ENCODE assay signal across 11 cellular contexts in the genomic region with DNA sequence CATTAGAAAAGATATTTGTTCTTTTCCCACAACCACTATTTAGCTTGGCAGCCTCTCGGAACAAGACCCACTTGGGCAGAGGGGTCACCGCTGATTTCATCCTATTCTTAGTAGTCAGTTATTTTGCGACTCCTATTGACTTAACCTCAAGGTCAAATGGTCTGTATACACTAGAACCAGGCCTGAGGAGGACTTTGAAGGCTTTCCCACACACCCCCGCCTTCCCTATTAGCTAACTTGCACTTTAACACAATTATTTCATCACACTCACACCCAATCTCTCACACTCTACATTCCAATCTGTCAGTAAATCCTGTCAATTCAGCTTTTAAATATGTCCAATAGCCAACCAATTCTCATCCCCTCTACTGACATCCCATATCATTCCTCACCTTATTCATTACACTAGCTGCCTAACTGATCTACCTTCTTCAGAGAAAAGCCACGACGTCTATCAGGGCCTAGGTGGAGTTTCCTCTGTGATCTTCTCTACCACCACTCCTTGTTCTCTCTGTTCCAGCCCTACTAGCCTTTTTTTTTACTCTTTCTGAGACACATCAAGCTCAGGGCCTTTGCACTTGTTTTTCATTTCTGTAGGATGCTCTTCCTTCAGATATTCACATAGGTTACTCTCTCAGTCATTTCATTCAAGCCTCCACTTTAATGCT. TPM values are rescaled to one million over a fixed set of nuclear protein-coding genes. Genes with fewer than 3 reads are reported as not detected.
A peak's percentile ranks its signal among the peaks of the same experiment; 100 is the strongest.
DNase-seq lines count a peak whose midpoint lies in the region; ATAC-seq, FAIRE-seq and TF ChIP-seq lines count a peak whose summit lies in the region.
"Had no signal": no experiment of that assay in that cellular context is flagged by ENCODE, and none has a peak within 500 bp of the region (broad histone marks: within the 10 kb centered on the region; RNA-seq: fewer than 3 reads in every experiment).

No MANE protein-coding gene starts in this region.

- H3K27ac ChIP-seq in right cardiac atrium (ENCODE audit: low read length) (no peak overlapping the region), GM12878 (ENCODE audit: control insufficient read depth, insufficient read depth) (no peak overlapping the region), upper lobe of right lung (no peak overlapping the region)

- peaks cover 20% of the 10 kb centered on the region for H3K79me2 ChIP-seq in GM12878 (ENCODE audit: control insufficient read depth, insufficient read depth, low read length)

- DNase-seq in right cardiac atrium, result peak in 1 of 3 donors; percentile 11
- no peak for DNase-seq in Right ventricle myocardium inferior (ENCODE audit: missing footprints)
- no peak for DNase-seq in GM12878 (ENCODE audit: low read depth, low spot score)
- no peak for DNase-seq in mesothelial cell of epicardium (ENCODE audit: low spot score in 2 of 2, unreplicated experiment in 2 of 2)
- DNase-seq in upper lobe of right lung, result no peak
- no peak for DNase-seq in activated CD4-positive, CD25-positive, alpha-beta regulatory T cell (lab: John Stamatoyannopoulos, UW)
- DNase-seq in NCI-H510A treated with DMSO at 0.1 percent for 48 hours (lab: John Stamatoyannopoulos, UW), result no peak
- DNase-seq: activated naive CD4-positive, alpha-beta T cell treated with Interleukin-2 at 50 U/mL for 16 hours; IMR-90; NK-92 treated with Interleukin-12 subunit alpha and Interleukin-12 subunit beta, amount 100 ng/mL, for 24 hours had no signal

- no peak for TF ChIP-seq POLR2A in GM12878 (IDR thresholded peaks at IDR 0.05; ENCODE audit: low read depth, low read length)

- TF ChIP-seq RAD21 in GM12878 (IDR thresholded peaks at IDR 0.05; ENCODE audit: insufficient read depth, low read depth, low read length), result no peak

- H3K27ac Mint-ChIP-seq in mesothelial cell of epicardium, result no peak overlapping the region

- no peaks in the 10 kb centered on the region for H3K36me3 Mint-ChIP-seq in mesothelial cell of epicardium

- TF ChIP-seq EP300 in GM12878 (IDR thresholded peaks at IDR 0.05; ENCODE audit: borderline replicate concordance in 1 of 2, control insufficient read depth in 1 of 2, low read depth in 2 of 2, low read length in 2 of 2), result no peak

- H3K27me3 Mint-ChIP-seq in mesothelial cell of epicardium (ENCODE audit: low read depth), result peaks cover 53% of the 10 kb centered on the region

- POLR2A ChIA-PET in GM12878 (lab: Charles Lee), result interaction anchor here (1.2 to 1.6 kb wide), 4 partner anchors 92 to 228 kb away, joined by 3 to 6 read pairs (median 4); a partner anchor contains a TSS

- H3K27me3 ChIP-seq in right cardiac atrium (ENCODE audit: control insufficient read depth, insufficient read depth), result no peaks in the 10 kb centered on the region
- H3K27me3 ChIP-seq in GM12878 (replicated peaks in 1 of 2; ENCODE audit: control insufficient read depth in 2 of 2, insufficient read depth in 2 of 2, low read length in 1 of 2), result no peaks in the 10 kb centered on the region
- H3K27me3 ChIP-seq in upper lobe of right lung, result no peaks in the 10 kb centered on the region

- CTCF ChIA-PET in GM12878 (lab: Yijun Ruan, JAX), result interaction anchor here (0.9 to 14.9 kb wide), 2 partner anchors 168 to 195 kb away, joined by 4 to 353 read pairs; no protein-coding TSS in a partner anchor

- H3K4me3 ChIP-seq in right cardiac atrium (ENCODE audit: low read length) (no peak overlapping the region), GM12878 (no peak overlapping the region), upper lobe of right lung (no peak overlapping the region)

- no peaks in the 10 kb centered on the region for H3K9me3 ChIP-seq in right cardiac atrium (ENCODE audit: control insufficient read depth, low read length)
- H3K9me3 ChIP-seq in GM12878 (replicated peaks; ENCODE audit: control insufficient read depth, insufficient read depth, low read length), result no peaks in the 10 kb centered on the region
- no peaks in the 10 kb centered on the region for H3K9me3 ChIP-seq in upper lobe of right lung

- ATAC-seq in right cardiac atrium (peak; percentile 7 to 69), Right ventricle myocardium inferior (no peak), GM12878 (no peak), upper lobe of right lung (peak; percentile 44), HG02884 (IDR thresholded peaks at IDR 0.05; ENCODE audit: unreplicated experiment) (no peak)

- no peak for FAIRE-seq in GM12878 (lab: Jason Lieb, UNC)

- H3K9ac ChIP-seq in GM12878 (ENCODE audit: control insufficient read depth, insufficient read depth, low read length), result no peak overlapping the region

- intact Hi-C loops in right cardiac atrium (cut with DNase I) (loop anchor here in 2 of 4 donors (10.0 kb wide), 1 partner anchor 91 kb away; no protein-coding TSS in a partner anchor), Right ventricle myocardium inferior (cut with DNase I) (no loop called here), GM12878 (cut with micrococcal nuclease; ENCODE audit: unreplicated experiment) (loop anchor here (2.0 kb wide), 1 partner anchor 151 kb away; no protein-coding TSS in a partner anchor), upper lobe of right lung (cut with DNase I) (loop anchor here (5.0 kb wide), 1 partner anchor 168 kb away; no protein-coding TSS in a partner anchor)

- peaks cover 3% of the 10 kb centered on the region for H3K9me3 Mint-ChIP-seq in mesothelial cell of epicardium

- peaks cover 14% of the 10 kb centered on the region for H3K4me1 Mint-ChIP-seq in mesothelial cell of epicardium

- H2AFZ ChIP-seq in GM12878 (ENCODE audit: control insufficient read depth, low read depth, low read length), result no peak overlapping the region

- H4K20me1 ChIP-seq in GM12878 (ENCODE audit: control insufficient read depth, insufficient read depth), result no peaks in the 10 kb centered on the region

- SMC1A ChIA-PET in GM12878 (lab: Charles Lee; ENCODE audit: uncharacterized antibody, unreplicated experiment), result interaction anchor here (1.0 to 5.9 kb wide), 10 partner anchors 8 to 195 kb away, joined by 3 to 29 read pairs (median 4); no protein-coding TSS in a partner anchor

- WGBS in right cardiac atrium, result 79% methylated on average over 6 of the region's 6 CpGs
- WGBS in GM12878 (ENCODE audit: insufficient coverage, insufficient replicate concordance, low lambda C conversion rate, missing lambda C conversion rate), result 78% methylated on average over 6 of the region's 6 CpGs

- in situ Hi-C loops in GM12878 (cut with MboI), result loop anchor here (5.0 kb wide), 1 partner anchor 168 kb away; no protein-coding TSS in a partner anchor

- H3K36me3 ChIP-seq in GM12878 (ENCODE audit: control insufficient read depth in 2 of 2, insufficient read depth in 2 of 2, low read length in 1 of 2) (no peaks in the 10 kb centered on the region), upper lobe of right lung (no peaks in the 10 kb centered on the region)

- RAD21 ChIA-PET in GM12878 (lab: Charles Lee; ENCODE audit: unreplicated experiment), result interaction anchor here (1.4 to 4.3 kb wide), 3 partner anchors 8 to 170 kb away, joined by 4 to 27 read pairs (median 4); no protein-coding TSS in a partner anchor

- TF ChIP-seq CTCF in GM12878 (IDR thresholded peaks at IDR 0.05 in 2 of 3, conservative IDR thresholded peaks at IDR 0.05 in 1 of 3; ENCODE audit: control insufficient read depth in 2 of 3, extremely low read depth in 1 of 3, insufficient read depth in 1 of 3, low read depth in 3 of 3, low read length in 3 of 3), result no peak
- TF ChIP-seq CTCF in mesothelial cell of epicardium (IDR thresholded peaks at IDR 0.05; ENCODE audit: unreplicated experiment), result no peak
- no peak for TF ChIP-seq CTCF in upper lobe of right lung (IDR thresholded peaks at IDR 0.05)

- no TSS peak for BruUV-seq in GM12878 (replicated peaks; lab: Mats Ljungman, UMichigan)

- peak overlapping the region; percentile 59 for H3K4me3 Mint-ChIP-seq in mesothelial cell of epicardium

- peak overlapping the region; percentile 87; the same call in 1 of the 2 replicates for H3K4me2 ChIP-seq in GM12878 (ENCODE audit: control insufficient read depth, insufficient read depth)

- no peaks in the 10 kb centered on the region for H3K4me1 ChIP-seq in right cardiac atrium (ENCODE audit: control insufficient read depth, insufficient read depth, low read length)
- H3K4me1 ChIP-seq in GM12878 (ENCODE audit: control insufficient read depth, insufficient read depth, low read length), result peaks cover 8% of the 10 kb centered on the region
- H3K4me1 ChIP-seq in upper lobe of right lung, result peaks cover 9% of the 10 kb centered on the region

RNA-seq across cellular contexts. Expression of a gene that starts 1.0 kb away (rescaled TPM):
- total RNA-seq in right cardiac atrium, result 100 to 1,000 TPM; 307 to 359 (median 329) TPM
- polyA plus RNA-seq in right cardiac atrium, result 105 TPM
- total RNA-seq in Right ventricle myocardium inferior, result 354 TPM
- total RNA-seq in GM12878 (2013; cell fraction: nucleolus; rRNA removed), result 16.0 and 19.5 TPM in 2 replicates
- total RNA-seq in GM12878 (2014; rRNA removed), result 59.4 and 63.8 TPM in 2 replicates
- 58.9 and 59.9 TPM in 2 replicates for total RNA-seq in GM12878 (2014; rRNA removed; fragmentation: Illumina TruSeq; extraction: Trizol)
- 66.4 and 67.8 TPM in 2 replicates for total RNA-seq in GM12878 (2021)
- polyA plus RNA-seq in GM12878 (2011; ENCODE audit: low read depth), result 11.4 TPM
- polyA plus RNA-seq in GM12878 (2011; rRNA removed), result 14.0 and 14.3 TPM in 2 replicates
- 9.7 and 10.6 TPM in 2 replicates for polyA plus RNA-seq in GM12878 (2011; cell fraction: cytosol; rRNA removed)
- polyA plus RNA-seq in GM12878 (2011; cell fraction: nucleus; rRNA removed), result 9.3 and 16.1 TPM in 2 replicates
- 15.2 TPM in 2 replicates for polyA plus RNA-seq in GM12878 (2012)
- polyA plus RNA-seq in GM12878 (2014; fragmentation: Illumina TruSeq; extraction: Trizol), result 62.3 and 69.0 TPM in 2 replicates
- 10 to 100 TPM; 11.2 to 15.1 TPM for polyA plus RNA-seq in GM12878 (2014; fragmentation: Nextera tagmentation; extraction: Ambion mirVana)
- polyA plus RNA-seq in GM12878 (2014; rRNA removed), result 40.0 and 40.9 TPM in 2 replicates
- 10 to 100 TPM; 42.6 to 45.9 TPM for polyA plus RNA-seq in GM12878 (2016; fragmentation: Nextera tagmentation; extraction: Ambion mirVana)
- polyA minus RNA-seq in GM12878 (2011; rRNA and poly(A)+ RNA removed), result 18.1 and 19.2 TPM in 2 replicates
- polyA minus RNA-seq in GM12878 (2011; cell fraction: cytosol; rRNA and poly(A)+ RNA removed), result 7.4 and 10.1 TPM in 2 replicates
- polyA minus RNA-seq in GM12878 (2011; cell fraction: nucleus; rRNA and poly(A)+ RNA removed), result 8.0 and 15.4 TPM in 2 replicates
- total RNA-seq in mesothelial cell of epicardium, result 0.38 to 0.47 TPM (median 0.45 TPM) in 3 replicates
- total RNA-seq in upper lobe of right lung, result 33.3 TPM

Comparison
In these comparisons a context has a peak if more than half of its experiments do, and no peak if none do; other contexts are left out.
1. ATAC-seq: peak in right cardiac atrium (2 of 2) and upper lobe of right lung (single experiment); none in Right ventricle myocardium inferior (single experiment), GM12878 (single experiment) and HG02884 (single experiment).
2. RNA of a gene that starts 1.0 kb away (total RNA-seq): 354 TPM in Right ventricle myocardium inferior (single experiment), 307 to 359 TPM in right cardiac atrium, 16.0 to 67.8 TPM in GM12878 and 33.3 TPM in upper lobe of right lung (single experiment); 0.38 to 0.47 TPM in mesothelial cell of epicardium; every median in the first group is over 10 times any median in the second.